ENCODE assay signal across 8 cellular contexts in the genomic region with DNA sequence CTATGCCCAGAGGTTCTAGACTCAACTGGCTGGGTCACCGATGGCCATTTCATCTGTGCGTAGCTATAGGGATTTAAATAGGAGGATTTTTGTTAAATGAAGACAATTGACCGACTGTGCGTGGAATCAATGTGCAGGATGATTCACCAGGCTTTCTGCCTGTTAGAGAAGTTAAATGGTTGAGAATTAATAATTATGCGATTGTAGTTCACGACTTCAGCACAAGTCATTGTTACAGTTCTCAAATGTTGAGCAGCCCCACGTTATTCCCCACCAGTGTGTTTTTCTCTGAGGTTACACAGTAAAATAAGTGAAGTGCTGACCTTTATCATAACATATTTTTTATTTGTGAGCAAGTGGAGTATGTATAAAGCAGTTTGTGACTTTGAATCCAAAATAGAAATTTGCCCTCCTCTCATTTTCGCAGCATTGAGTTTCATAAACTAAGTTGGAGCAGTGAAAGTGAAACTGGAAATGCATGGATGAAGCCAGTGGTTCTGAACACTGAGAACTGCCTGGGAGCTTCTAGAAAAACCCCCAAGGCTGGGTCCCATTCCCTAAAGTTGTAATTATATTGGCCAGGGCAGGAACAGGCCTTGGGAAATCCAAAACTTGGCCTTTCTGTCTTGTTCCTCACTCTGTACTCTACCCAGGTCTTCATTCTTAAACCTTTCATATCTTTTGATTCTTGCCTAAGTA.
DNase-seq lines count a peak whose midpoint lies in the region; ATAC-seq and TF ChIP-seq lines count a peak whose summit lies in the region.

No MANE protein-coding gene starts in this region.

- no peak overlapping the region for H3K9ac ChIP-seq in fibroblast of lung (ENCODE audit: insufficient read depth, low read length)
- H3K9ac ChIP-seq in smooth muscle cell (ENCODE audit: low read depth): no peak overlapping the region

- H3K79me2 ChIP-seq in fibroblast of lung (ENCODE audit: control insufficient read depth, insufficient read depth, low read length) (peaks cover 23% of the 10 kb centered on the region), smooth muscle cell (ENCODE audit: low read depth) (peaks cover 91% of the 10 kb centered on the region)

- WGBS in smooth muscle cell (ENCODE audit: low lambda C conversion rate): 89% methylated on average over 8 of the region's 8 CpGs

- H3K27me3 ChIP-seq in fibroblast of lung (ENCODE audit: control insufficient read depth, insufficient read depth, low read length) (no peaks in the 10 kb centered on the region), smooth muscle cell (ENCODE audit: low read depth) (no peaks in the 10 kb centered on the region)

- H3K27ac Mint-ChIP-seq in mesothelial cell of epicardium: no peak overlapping the region

- peak overlapping the region in 1 of 4 experiments; percentile 18 for H3K4me3 ChIP-seq in fibroblast of lung (replicated peaks in 1 of 4; ENCODE audit: control extremely low read depth in 1 of 4, insufficient read depth in 1 of 4, low read depth in 3 of 4, low read length in 4 of 4)
- H3K4me3 ChIP-seq in smooth muscle cell: no peak overlapping the region

- H3K4me3 Mint-ChIP-seq in mesothelial cell of epicardium: no peak overlapping the region

- H4K20me1 ChIP-seq in fibroblast of lung (ENCODE audit: control insufficient read depth, extremely low read depth, insufficient read depth, low read length) (no peaks in the 10 kb centered on the region), smooth muscle cell (ENCODE audit: low read depth) (peaks cover 90% of the 10 kb centered on the region)

- H3K27ac ChIP-seq in fibroblast of lung (ENCODE audit: insufficient read depth, low read length) (no peak overlapping the region), smooth muscle cell (ENCODE audit: low read depth) (no peak overlapping the region)

- DNase-seq in fibroblast of lung (ENCODE audit: low read depth in 2 of 2): peak; percentile 28 to 33
- DNase-seq in smooth muscle cell (lab: John Stamatoyannopoulos, UW; ENCODE audit: unreplicated experiment): no peak
- DNase-seq in HuH-7.5 (ENCODE audit: low spot score): no peak
- no peak for DNase-seq in NCI-H128 (lab: John Stamatoyannopoulos, UW; ENCODE audit: unreplicated experiment)
- DNase-seq in GM19240 (ENCODE audit: insufficient read length, low spot score): no peak
- no peak for DNase-seq in mesothelial cell of epicardium (ENCODE audit: low spot score in 2 of 2, unreplicated experiment in 2 of 2)

- no peaks in the 10 kb centered on the region for H3K36me3 Mint-ChIP-seq in mesothelial cell of epicardium

- TF ChIP-seq CTCF in fibroblast of lung (conservative IDR thresholded peaks at IDR 0.05 in 1 of 2, IDR thresholded peaks at IDR 0.05 in 1 of 2; ENCODE audit: low read depth in 1 of 2, low read length in 2 of 2) (no peak), smooth muscle cell (IDR thresholded peaks at IDR 0.05; ENCODE audit: borderline replicate concordance, insufficient read depth, poor library complexity, severe bottlenecking) (no peak), mesothelial cell of epicardium (IDR thresholded peaks at IDR 0.05; ENCODE audit: unreplicated experiment) (no peak)

- peak; percentile 42 for ATAC-seq in GM19351 (IDR thresholded peaks at IDR 0.05; ENCODE audit: unreplicated experiment)
- ATAC-seq in HG03571 (IDR thresholded peaks at IDR 0.05; ENCODE audit: unreplicated experiment): peak; percentile 51

- no peak overlapping the region for H2AFZ ChIP-seq in fibroblast of lung (ENCODE audit: low read length)
- H2AFZ ChIP-seq in smooth muscle cell (ENCODE audit: low read depth): no peak overlapping the region

- peaks cover 7% of the 10 kb centered on the region for H3F3A ChIP-seq in smooth muscle cell (ENCODE audit: low read depth)

- H3K4me2 ChIP-seq in fibroblast of lung (ENCODE audit: extremely low read depth, insufficient read depth, low read length) (peak overlapping the region; percentile 58), smooth muscle cell (peak overlapping the region; percentile 16)

- H3K9me3 Mint-ChIP-seq in mesothelial cell of epicardium: no peaks in the 10 kb centered on the region

- H3K9me3 ChIP-seq in fibroblast of lung (ENCODE audit: control insufficient read depth, insufficient read depth, low read depth, low read length) (no peaks in the 10 kb centered on the region), smooth muscle cell (replicated peaks; ENCODE audit: low read depth) (no peaks in the 10 kb centered on the region)

- H3K27me3 Mint-ChIP-seq in mesothelial cell of epicardium (ENCODE audit: low read depth): no peaks in the 10 kb centered on the region

- H3K4me1 ChIP-seq in fibroblast of lung (ENCODE audit: control insufficient read depth, extremely low read depth, insufficient read depth, low read length) (peaks cover 2% of the 10 kb centered on the region), smooth muscle cell (ENCODE audit: low read depth) (peaks cover 5% of the 10 kb centered on the region)

- H3K36me3 ChIP-seq in fibroblast of lung (ENCODE audit: control insufficient read depth, insufficient read depth, low read length) (no peaks in the 10 kb centered on the region), smooth muscle cell (ENCODE audit: low read depth) (no peaks in the 10 kb centered on the region)

- peaks cover 3% of the 10 kb centered on the region for H3K4me1 Mint-ChIP-seq in mesothelial cell of epicardium

Comparison
In these comparisons a context has a peak if more than half of its experiments do, and no peak if none do; other contexts are left out.
1. DNase-seq: peak in fibroblast of lung (2 of 2); none in smooth muscle cell (single experiment), HuH-7.5 (single experiment), NCI-H128 (single experiment), GM19240 (single experiment) and mesothelial cell of epicardium (0 of 2).